Comparison of ENCODE assay signal across 1 cellular context in the genomic region with DNA sequence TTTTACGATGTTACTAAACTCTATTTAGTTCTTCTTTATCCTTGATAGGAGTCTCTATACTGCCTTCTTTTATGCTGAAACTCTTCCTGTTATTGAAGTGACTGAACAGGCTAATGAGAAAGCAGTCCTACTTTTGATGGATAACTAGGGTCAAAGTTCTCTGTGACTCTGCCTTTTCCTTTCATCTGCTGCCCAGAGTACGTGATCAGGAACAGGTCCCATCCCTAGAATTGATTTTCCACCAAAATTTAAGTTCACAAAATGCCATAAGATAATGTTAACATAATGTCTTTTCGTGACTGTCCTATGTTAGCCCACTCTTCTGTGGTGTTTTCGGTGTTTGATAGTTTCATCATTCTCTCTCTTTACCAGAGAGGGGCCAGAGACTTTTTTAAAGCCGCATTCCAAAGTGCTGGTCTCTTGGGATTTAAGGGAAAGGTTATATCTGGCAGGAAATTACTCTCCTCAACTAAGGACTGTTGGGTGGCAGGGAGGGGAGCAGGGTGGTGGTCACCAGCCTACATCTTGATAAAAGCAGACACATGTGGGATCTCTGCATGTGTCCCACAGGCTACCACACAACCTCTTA.
A peak's percentile ranks its signal among the peaks of the same experiment; 100 is the strongest.
TF ChIP-seq lines count a peak whose summit lies in the region.

No MANE protein-coding gene starts in this region.

TF ChIP-seq in HepG2, 621 proteins besides CTCF, POLR2A, EP300 and RAD21 (continued from another document and continues in another):
- TF ChIP-seq, protein P1, sequence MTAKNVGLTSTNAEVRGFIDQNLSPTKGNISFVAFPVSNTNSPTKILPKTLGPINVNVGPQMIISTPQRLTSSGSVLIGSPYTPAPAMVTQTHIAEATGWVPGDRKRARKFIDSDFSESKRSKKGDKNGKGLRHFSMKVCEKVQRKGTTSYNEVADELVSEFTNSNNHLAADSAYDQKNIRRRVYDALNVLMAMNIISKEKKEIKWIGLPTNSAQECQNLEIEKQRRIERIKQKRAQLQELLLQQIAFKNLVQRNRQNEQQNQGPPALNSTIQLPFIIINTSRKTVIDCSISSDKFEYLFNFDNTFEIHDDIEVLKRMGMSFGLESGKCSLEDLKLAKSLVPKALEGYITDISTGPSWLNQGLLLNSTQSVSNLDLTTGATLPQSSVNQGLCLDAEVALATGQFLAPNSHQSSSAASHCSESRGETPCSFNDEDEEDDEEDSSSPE (CRISPR knock-in tag; IDR thresholded peaks at IDR 0.05) = no peak
- no peak for TF ChIP-seq MAFK (conservative IDR thresholded peaks at IDR 0.05 in 1 of 2, IDR thresholded peaks at IDR 0.05 in 1 of 2; ENCODE audit: low read length in 2 of 2)
- peak; percentile 44; the same call in 1 of the 2 replicates for TF ChIP-seq KAT8 (CRISPR knock-in tag; IDR thresholded peaks at IDR 0.05)
- TF ChIP-seq ZKSCAN8 (CRISPR knock-in tag; IDR thresholded peaks at IDR 0.05; ENCODE audit: borderline replicate concordance) = peak; percentile 74; the same call in 1 of the 2 replicates
- no peak for TF ChIP-seq ZNF3 (CRISPR knock-in tag; IDR thresholded peaks at IDR 0.05)
- TF ChIP-seq, protein P2, sequence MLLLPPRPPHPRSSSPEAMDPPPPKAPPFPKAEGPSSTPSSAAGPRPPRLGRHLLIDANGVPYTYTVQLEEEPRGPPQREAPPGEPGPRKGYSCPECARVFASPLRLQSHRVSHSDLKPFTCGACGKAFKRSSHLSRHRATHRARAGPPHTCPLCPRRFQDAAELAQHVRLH (CRISPR knock-in tag; IDR thresholded peaks at IDR 0.05; ENCODE audit: borderline replicate concordance, low read depth) = no peak
- TF ChIP-seq, protein P3, sequence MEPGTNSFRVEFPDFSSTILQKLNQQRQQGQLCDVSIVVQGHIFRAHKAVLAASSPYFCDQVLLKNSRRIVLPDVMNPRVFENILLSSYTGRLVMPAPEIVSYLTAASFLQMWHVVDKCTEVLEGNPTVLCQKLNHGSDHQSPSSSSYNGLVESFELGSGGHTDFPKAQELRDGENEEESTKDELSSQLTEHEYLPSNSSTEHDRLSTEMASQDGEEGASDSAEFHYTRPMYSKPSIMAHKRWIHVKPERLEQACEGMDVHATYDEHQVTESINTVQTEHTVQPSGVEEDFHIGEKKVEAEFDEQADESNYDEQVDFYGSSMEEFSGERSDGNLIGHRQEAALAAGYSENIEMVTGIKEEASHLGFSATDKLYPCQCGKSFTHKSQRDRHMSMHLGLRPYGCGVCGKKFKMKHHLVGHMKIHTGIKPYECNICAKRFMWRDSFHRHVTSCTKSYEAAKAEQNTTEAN (CRISPR knock-in tag; conservative IDR thresholded peaks at IDR 0.05) = no peak
- no peak for TF ChIP-seq PHF8 (CRISPR knock-in tag; IDR thresholded peaks at IDR 0.05)
- no peak for TF ChIP-seq ZNF207 (IDR thresholded peaks at IDR 0.05; ENCODE audit: borderline replicate concordance)
- TF ChIP-seq KDM5B (CRISPR knock-in tag; IDR thresholded peaks at IDR 0.05; ENCODE audit: borderline replicate concordance) = no peak
- TF ChIP-seq TMF1 (CRISPR knock-in tag; IDR thresholded peaks at IDR 0.05; ENCODE audit: low read depth) = no peak
- TF ChIP-seq RBM22 (optimal IDR thresholded peaks at IDR 0.05; ENCODE audit: low read length) = peak; percentile 39
- TF ChIP-seq, protein P4, sequence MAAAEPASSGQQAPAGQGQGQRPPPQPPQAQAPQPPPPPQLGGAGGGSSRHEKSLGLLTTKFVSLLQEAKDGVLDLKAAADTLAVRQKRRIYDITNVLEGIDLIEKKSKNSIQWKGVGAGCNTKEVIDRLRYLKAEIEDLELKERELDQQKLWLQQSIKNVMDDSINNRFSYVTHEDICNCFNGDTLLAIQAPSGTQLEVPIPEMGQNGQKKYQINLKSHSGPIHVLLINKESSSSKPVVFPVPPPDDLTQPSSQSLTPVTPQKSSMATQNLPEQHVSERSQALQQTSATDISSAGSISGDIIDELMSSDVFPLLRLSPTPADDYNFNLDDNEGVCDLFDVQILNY (CRISPR knock-in tag; conservative IDR thresholded peaks at IDR 0.05) = no peak
- TF ChIP-seq, protein P5, sequence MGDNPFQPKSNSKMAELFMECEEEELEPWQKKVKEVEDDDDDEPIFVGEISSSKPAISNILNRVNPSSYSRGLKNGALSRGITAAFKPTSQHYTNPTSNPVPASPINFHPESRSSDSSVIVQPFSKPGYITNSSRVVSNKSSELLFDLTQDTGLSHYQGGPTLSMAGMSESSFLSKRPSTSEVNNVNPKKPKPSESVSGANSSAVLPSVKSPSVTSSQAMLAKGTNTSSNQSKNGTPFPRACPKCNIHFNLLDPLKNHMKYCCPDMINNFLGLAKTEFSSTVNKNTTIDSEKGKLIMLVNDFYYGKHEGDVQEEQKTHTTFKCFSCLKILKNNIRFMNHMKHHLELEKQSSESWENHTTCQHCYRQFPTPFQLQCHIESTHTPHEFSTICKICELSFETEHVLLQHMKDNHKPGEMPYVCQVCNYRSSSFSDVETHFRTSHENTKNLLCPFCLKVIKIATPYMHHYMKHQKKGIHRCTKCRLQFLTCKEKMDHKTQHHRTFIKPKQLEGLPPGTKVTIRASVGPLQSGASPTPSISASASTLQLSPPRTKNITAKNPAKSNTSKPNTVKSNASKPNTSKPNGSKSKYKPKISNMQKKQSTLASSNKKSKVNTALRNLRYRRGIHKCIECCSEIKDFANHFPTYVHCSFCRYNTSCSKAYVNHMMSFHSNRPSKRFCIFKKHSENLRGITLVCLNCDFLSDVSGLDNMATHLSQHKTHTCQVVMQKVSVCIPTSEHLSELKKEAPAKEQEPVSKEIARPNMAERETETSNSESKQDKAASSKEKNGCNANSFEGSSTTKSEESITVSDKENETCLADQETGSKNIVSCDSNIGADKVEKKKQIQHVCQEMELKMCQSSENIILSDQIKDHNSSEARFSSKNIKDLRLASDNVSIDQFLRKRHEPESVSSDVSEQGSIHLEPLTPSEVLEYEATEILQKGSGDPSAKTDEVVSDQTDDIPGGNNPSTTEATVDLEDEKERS (CRISPR knock-in tag; IDR thresholded peaks at IDR 0.05) = no peak
- TF ChIP-seq, protein P6, sequence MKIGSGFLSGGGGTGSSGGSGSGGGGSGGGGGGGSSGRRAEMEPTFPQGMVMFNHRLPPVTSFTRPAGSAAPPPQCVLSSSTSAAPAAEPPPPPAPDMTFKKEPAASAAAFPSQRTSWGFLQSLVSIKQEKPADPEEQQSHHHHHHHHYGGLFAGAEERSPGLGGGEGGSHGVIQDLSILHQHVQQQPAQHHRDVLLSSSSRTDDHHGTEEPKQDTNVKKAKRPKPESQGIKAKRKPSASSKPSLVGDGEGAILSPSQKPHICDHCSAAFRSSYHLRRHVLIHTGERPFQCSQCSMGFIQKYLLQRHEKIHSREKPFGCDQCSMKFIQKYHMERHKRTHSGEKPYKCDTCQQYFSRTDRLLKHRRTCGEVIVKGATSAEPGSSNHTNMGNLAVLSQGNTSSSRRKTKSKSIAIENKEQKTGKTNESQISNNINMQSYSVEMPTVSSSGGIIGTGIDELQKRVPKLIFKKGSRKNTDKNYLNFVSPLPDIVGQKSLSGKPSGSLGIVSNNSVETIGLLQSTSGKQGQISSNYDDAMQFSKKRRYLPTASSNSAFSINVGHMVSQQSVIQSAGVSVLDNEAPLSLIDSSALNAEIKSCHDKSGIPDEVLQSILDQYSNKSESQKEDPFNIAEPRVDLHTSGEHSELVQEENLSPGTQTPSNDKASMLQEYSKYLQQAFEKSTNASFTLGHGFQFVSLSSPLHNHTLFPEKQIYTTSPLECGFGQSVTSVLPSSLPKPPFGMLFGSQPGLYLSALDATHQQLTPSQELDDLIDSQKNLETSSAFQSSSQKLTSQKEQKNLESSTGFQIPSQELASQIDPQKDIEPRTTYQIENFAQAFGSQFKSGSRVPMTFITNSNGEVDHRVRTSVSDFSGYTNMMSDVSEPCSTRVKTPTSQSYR (CRISPR knock-in tag; IDR thresholded peaks at IDR 0.05; ENCODE audit: borderline replicate concordance) = no peak
- no peak for TF ChIP-seq EHMT2 (IDR thresholded peaks at IDR 0.05; ENCODE audit: borderline replicate concordance, low read depth, low read length)
- peak; percentile 66; the same call in 1 of the 2 replicates for TF ChIP-seq ZNF136 (CRISPR knock-in tag; IDR thresholded peaks at IDR 0.05; ENCODE audit: low read depth)
- no peak for TF ChIP-seq ZBTB8A (CRISPR knock-in tag; IDR thresholded peaks at IDR 0.05; ENCODE audit: borderline replicate concordance, low read depth)
- no peak for TF ChIP-seq RFXAP (CRISPR knock-in tag; IDR thresholded peaks at IDR 0.05; ENCODE audit: borderline replicate concordance)
- TF ChIP-seq MED1 (CRISPR knock-in tag; IDR thresholded peaks at IDR 0.05) = peak; percentile 99
- TF ChIP-seq, protein P7, sequence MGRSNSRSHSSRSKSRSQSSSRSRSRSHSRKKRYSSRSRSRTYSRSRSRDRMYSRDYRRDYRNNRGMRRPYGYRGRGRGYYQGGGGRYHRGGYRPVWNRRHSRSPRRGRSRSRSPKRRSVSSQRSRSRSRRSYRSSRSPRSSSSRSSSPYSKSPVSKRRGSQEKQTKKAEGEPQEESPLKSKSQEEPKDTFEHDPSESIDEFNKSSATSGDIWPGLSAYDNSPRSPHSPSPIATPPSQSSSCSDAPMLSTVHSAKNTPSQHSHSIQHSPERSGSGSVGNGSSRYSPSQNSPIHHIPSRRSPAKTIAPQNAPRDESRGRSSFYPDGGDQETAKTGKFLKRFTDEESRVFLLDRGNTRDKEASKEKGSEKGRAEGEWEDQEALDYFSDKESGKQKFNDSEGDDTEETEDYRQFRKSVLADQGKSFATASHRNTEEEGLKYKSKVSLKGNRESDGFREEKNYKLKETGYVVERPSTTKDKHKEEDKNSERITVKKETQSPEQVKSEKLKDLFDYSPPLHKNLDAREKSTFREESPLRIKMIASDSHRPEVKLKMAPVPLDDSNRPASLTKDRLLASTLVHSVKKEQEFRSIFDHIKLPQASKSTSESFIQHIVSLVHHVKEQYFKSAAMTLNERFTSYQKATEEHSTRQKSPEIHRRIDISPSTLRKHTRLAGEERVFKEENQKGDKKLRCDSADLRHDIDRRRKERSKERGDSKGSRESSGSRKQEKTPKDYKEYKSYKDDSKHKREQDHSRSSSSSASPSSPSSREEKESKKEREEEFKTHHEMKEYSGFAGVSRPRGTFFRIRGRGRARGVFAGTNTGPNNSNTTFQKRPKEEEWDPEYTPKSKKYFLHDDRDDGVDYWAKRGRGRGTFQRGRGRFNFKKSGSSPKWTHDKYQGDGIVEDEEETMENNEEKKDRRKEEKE (IDR thresholded peaks at IDR 0.05) = no peak
- no peak for TF ChIP-seq NAIF1 (CRISPR knock-in tag; IDR thresholded peaks at IDR 0.05; ENCODE audit: borderline replicate concordance)
- peak; percentile 68; the same call in 1 of the 2 replicates for TF ChIP-seq PITX1 (CRISPR knock-in tag; IDR thresholded peaks at IDR 0.05)
- TF ChIP-seq ZNF839 (CRISPR knock-in tag; IDR thresholded peaks at IDR 0.05; ENCODE audit: borderline replicate concordance) = no peak
- TF ChIP-seq CBX1 (IDR thresholded peaks at IDR 0.05; ENCODE audit: low read depth) = no peak
- TF ChIP-seq ZNF33B (CRISPR knock-in tag; IDR thresholded peaks at IDR 0.05) = no peak
- TF ChIP-seq SIX1 (CRISPR knock-in tag; IDR thresholded peaks at IDR 0.05; ENCODE audit: borderline replicate concordance) = peak; percentile 73
- no peak for TF ChIP-seq HDAC6 (IDR thresholded peaks at IDR 0.05; ENCODE audit: low read depth, low read length)
- no peak for TF ChIP-seq ZNF737 (CRISPR knock-in tag; IDR thresholded peaks at IDR 0.05; ENCODE audit: borderline replicate concordance)
- TF ChIP-seq ZFP36L2 (CRISPR knock-in tag; IDR thresholded peaks at IDR 0.05) = no peak
- TF ChIP-seq MEF2D (CRISPR knock-in tag; IDR thresholded peaks at IDR 0.05) = peak; percentile 73; the same call in 1 of the 2 replicates
- no peak for TF ChIP-seq ZNF543 (CRISPR knock-in tag; IDR thresholded peaks at IDR 0.05)
- peak; percentile 75; the same call in 1 of the 2 replicates for TF ChIP-seq ZNF264 (CRISPR knock-in tag; IDR thresholded peaks at IDR 0.05)
- TF ChIP-seq ZNF879 (CRISPR knock-in tag; IDR thresholded peaks at IDR 0.05) = no peak
- TF ChIP-seq FOXO1 (CRISPR knock-in tag; IDR thresholded peaks at IDR 0.05) = peak; percentile 69; the same call in 1 of the 2 replicates
- TF ChIP-seq HNF4G (IDR thresholded peaks at IDR 0.05; ENCODE audit: borderline replicate concordance, low read depth, low read length) = peak; percentile 90
- peak; percentile 65; the same call in 1 of the 2 replicates for TF ChIP-seq HNF4G (CRISPR knock-in tag; IDR thresholded peaks at IDR 0.05; ENCODE audit: borderline replicate concordance, low read depth)
- no peak for TF ChIP-seq ZBTB1 (CRISPR knock-in tag; IDR thresholded peaks at IDR 0.05; ENCODE audit: borderline replicate concordance)
- TF ChIP-seq, protein P8, sequence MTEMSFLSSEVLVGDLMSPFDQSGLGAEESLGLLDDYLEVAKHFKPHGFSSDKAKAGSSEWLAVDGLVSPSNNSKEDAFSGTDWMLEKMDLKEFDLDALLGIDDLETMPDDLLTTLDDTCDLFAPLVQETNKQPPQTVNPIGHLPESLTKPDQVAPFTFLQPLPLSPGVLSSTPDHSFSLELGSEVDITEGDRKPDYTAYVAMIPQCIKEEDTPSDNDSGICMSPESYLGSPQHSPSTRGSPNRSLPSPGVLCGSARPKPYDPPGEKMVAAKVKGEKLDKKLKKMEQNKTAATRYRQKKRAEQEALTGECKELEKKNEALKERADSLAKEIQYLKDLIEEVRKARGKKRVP (CRISPR knock-in tag; IDR thresholded peaks at IDR 0.05) = peak in 1 of 2 experiments; percentile 82; a peak in 2 of 4 replicates
- TF ChIP-seq SKI (IDR thresholded peaks at IDR 0.05; ENCODE audit: partially characterized antibody) = no peak
- no peak for TF ChIP-seq PCBP1 (IDR thresholded peaks at IDR 0.05; ENCODE audit: borderline replicate concordance, low read depth, low read length)
- TF ChIP-seq ZNF747 (CRISPR knock-in tag; IDR thresholded peaks at IDR 0.05; ENCODE audit: borderline replicate concordance) = no peak
- TF ChIP-seq, protein P9, sequence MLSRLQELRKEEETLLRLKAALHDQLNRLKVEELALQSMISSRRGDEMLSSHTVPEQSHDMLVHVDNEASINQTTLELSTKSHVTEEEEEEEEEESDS (CRISPR knock-in tag; IDR thresholded peaks at IDR 0.05; ENCODE audit: borderline replicate concordance) = no peak
- TF ChIP-seq SOX5 (CRISPR knock-in tag; IDR thresholded peaks at IDR 0.05; ENCODE audit: borderline replicate concordance) = peak; percentile 79; the same call in 1 of the 2 replicates
- no peak for TF ChIP-seq ZNF30 (CRISPR knock-in tag; IDR thresholded peaks at IDR 0.05)
- no peak for TF ChIP-seq HMGA1 (CRISPR knock-in tag; conservative IDR thresholded peaks at IDR 0.05)
- no peak for TF ChIP-seq AKAP8 (CRISPR knock-in tag; IDR thresholded peaks at IDR 0.05)
- no peak for TF ChIP-seq ZKSCAN5 (CRISPR knock-in tag; IDR thresholded peaks at IDR 0.05)
- TF ChIP-seq PAX8 (CRISPR knock-in tag; IDR thresholded peaks at IDR 0.05; ENCODE audit: borderline replicate concordance) = no peak
- 0 out of 2 replicates have a peak, but pooled peaks have one; percentile 44 for TF ChIP-seq ZSCAN29 (CRISPR knock-in tag; conservative IDR thresholded peaks at IDR 0.05)
- TF ChIP-seq NCOA2 (CRISPR knock-in tag; IDR thresholded peaks at IDR 0.05) = peak; percentile 82
- TF ChIP-seq ZNF619 (CRISPR knock-in tag; IDR thresholded peaks at IDR 0.05) = no peak
- no peak for TF ChIP-seq ZNF180 (CRISPR knock-in tag; IDR thresholded peaks at IDR 0.05; ENCODE audit: borderline replicate concordance, low read depth)
- TF ChIP-seq RXRB (CRISPR knock-in tag; IDR thresholded peaks at IDR 0.05; ENCODE audit: borderline replicate concordance) = peak; percentile 92
- TF ChIP-seq NR2F1 (CRISPR knock-in tag; IDR thresholded peaks at IDR 0.05) = peak; percentile 29 to 45; a peak in 2 of 4 replicates
